In genomic region chr16:117381-118365, GRCh38 we compare ENCODE assay signal across 8 cellular contexts. TPM values are rescaled to one million over a fixed set of nuclear protein-coding genes. Genes with fewer than 3 reads are reported as not detected.
DNase-seq lines count a peak whose midpoint lies in the region; ATAC-seq and TF ChIP-seq lines count a peak whose summit lies in the region.

No MANE protein-coding gene starts in this region.

- H3K4me3 Mint-ChIP-seq in T-helper 17 cell = no peak overlapping the region

- DNase-seq in GM12864 (ENCODE audit: low read depth) (peak; percentile 18), NCI-H1105 (lab: John Stamatoyannopoulos, UW) (peak; percentile 82), T-helper 17 cell (peak; percentile 42 to 58 (median 43)), amniotic epithelial cell (ENCODE audit: low read depth) (peak; percentile 24), iPS-NIHi7 (ENCODE audit: extremely low spot score) (peak; percentile 88), cerebellar nuclear complex (lab: John Stamatoyannopoulos, UW) (no peak)
- peak; percentile 58 to 60 for DNase-seq in stimulated activated CD4-positive, alpha-beta T cell treated with anti-CD3 and anti-CD28 coated beads, Interleukin-4, amount 100 ng/mL, for 4 hours

- no peak overlapping the region for H3K4me3 ChIP-seq in GM12864 (ENCODE audit: low read depth, low read length)

- no peaks in the 10 kb centered on the region for H3K27me3 Mint-ChIP-seq in T-helper 17 cell

- H3K36me3 Mint-ChIP-seq in T-helper 17 cell (ENCODE audit: low read depth) = peaks cover 2% of the 10 kb centered on the region

- H3K9me3 ChIP-seq in T-helper 17 cell (ENCODE audit: control insufficient read depth, low read length, poor library complexity, severe bottlenecking) = no peaks in the 10 kb centered on the region

- ATAC-seq in T-helper 17 cell (peak; percentile 79), HG03432 (IDR thresholded peaks at IDR 0.05; ENCODE audit: unreplicated experiment) (no peak)

- no peak overlapping the region for H3K27ac Mint-ChIP-seq in T-helper 17 cell

- TF ChIP-seq CTCF in GM12864 (IDR thresholded peaks at IDR 0.05; ENCODE audit: low read depth, low read length, missing control alignments) = peak; percentile 84

- peaks cover 7% of the 10 kb centered on the region for H3K4me1 Mint-ChIP-seq in T-helper 17 cell

RNA-seq across cellular contexts. Expression of gene NPRL3, which starts 20.8 kb away (rescaled TPM):
- 10 to 100 TPM; 24.3 to 32.2 TPM for total RNA-seq in T-helper 17 cell

RNA-seq across cellular contexts. Expression of gene HBZ, which starts 34.8 kb away (rescaled TPM):
- not detected for total RNA-seq in T-helper 17 cell

RNA-seq across cellular contexts. Expression of gene MPG, which starts 39.6 kb away (rescaled TPM):
- total RNA-seq in T-helper 17 cell = 10 to 100 TPM; 24.3 to 27.4 TPM

RNA-seq across cellular contexts. Expression of gene RHBDF1, which starts 45.2 kb away (rescaled TPM):
- under 1 TPM in 1 of 2 donors, not detected in 1; 0.75 TPM for total RNA-seq in T-helper 17 cell

RNA-seq across cellular contexts. Expression of gene HBM, which starts 48.1 kb away (rescaled TPM):
- total RNA-seq in T-helper 17 cell = not detected

Comparison
In these comparisons a context has a peak if more than half of its experiments do, and no peak if none do; other contexts are left out.
1. DNase-seq: peak in GM12864 (single experiment), NCI-H1105 (single experiment), T-helper 17 cell (3 of 3), amniotic epithelial cell (single experiment), iPS-NIHi7 (single experiment) and stimulated activated CD4-positive, alpha-beta T cell treated with anti-CD3 and anti-CD28 coated beads, Interleukin-4, amount 100 ng/mL, for 4 hours (2 of 2); none in cerebellar nuclear complex (0 of 2).